ENCODE assay signal across 8 cellular contexts in the genomic region with DNA sequence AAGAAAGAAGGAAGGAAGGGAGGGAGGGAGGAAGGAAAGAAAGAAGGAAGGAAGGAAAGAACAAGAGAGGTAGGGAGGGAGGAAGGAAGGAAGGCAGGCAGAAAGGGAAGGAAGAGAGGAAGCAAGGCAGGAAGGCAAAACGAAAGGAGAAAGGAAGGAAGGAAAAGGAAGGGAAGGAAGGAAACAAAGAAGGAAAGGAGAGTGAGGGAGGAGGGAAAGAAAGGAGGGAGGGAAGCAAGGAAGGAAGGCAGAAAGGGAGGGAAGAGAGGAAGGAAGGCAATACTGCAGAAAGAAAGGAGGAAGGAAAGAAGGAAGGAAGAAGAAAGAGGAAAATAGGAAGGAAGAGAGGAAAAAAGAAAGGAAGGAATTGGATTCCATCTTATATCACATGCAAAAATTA.
"Had no signal": no experiment of that assay in that cellular context is flagged by ENCODE, and none has a peak within 500 bp of the region (broad histone marks: within the 10 kb centered on the region; RNA-seq: fewer than 3 reads in every experiment).

No MANE protein-coding gene starts in this region.

- DNase-seq: GM23248, GOT3, H7, IMR-90, KBM-7 had no signal

- H3K36me3 ChIP-seq: HAP-1 had no signal

- H2AFZ ChIP-seq: GM23248 had no signal

- H3K27ac ChIP-seq: GM23248, HL-60 had no signal

- H3K9ac ChIP-seq: GM23248 had no signal

- ATAC-seq: HCT116 had no signal

- H3K4me1 ChIP-seq: HAP-1 had no signal

- H3K9me3 ChIP-seq: HAP-1 had no signal

- H3K4me3 ChIP-seq: GM23248, HAP-1 had no signal
